ENCODE assay signal across 8 cellular contexts in the genomic region with DNA sequence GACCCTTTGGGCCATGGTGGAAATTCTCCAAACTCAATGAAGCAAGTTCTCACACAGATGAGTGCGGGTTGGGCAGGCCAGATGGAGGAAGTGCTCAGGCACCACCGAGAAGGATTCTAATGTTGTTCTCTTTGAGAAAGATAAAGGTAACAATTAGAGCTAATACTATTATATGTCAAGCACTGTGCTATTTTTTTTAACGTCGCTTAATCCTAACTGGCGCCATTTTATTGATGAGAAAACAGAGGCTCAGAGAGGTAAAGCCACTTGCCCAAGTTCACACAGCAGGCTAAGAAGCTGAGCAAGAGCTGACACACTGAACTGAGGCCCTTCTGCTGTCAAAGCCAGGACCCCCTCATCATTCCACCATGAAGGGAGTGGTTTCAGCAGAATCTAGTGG. TPM values are rescaled to one million over a fixed set of nuclear protein-coding genes. Genes with fewer than 3 reads are reported as not detected.
DNase-seq lines count a peak whose midpoint lies in the region; ATAC-seq and TF ChIP-seq lines count a peak whose summit lies in the region.

No MANE protein-coding gene starts in this region.

- peak; percentile 44 for DNase-seq in NCI-H748 (lab: John Stamatoyannopoulos, UW; ENCODE audit: unreplicated experiment)
- DNase-seq in NCI-H748 treated with DMSO at 0.1 percent for 48 hours (lab: John Stamatoyannopoulos, UW), result no peak
- DNase-seq in WERI-Rb-1, result no peak
- DNase-seq in hepatocyte (ENCODE audit: low spot score), result no peak
- DNase-seq in stimulated activated effector memory CD8-positive, alpha-beta T cell treated with anti-CD3 and anti-CD28 coated beads, Interleukin-12 subunit alpha, Interleukin-12 subunit beta, amount 100 ng/mL, for 72 hours (ENCODE audit: low spot score in 2 of 2), result no peak
- no peak for DNase-seq in NCI-H2196 treated with DMSO at 0.1 percent for 48 hours (lab: John Stamatoyannopoulos, UW; ENCODE audit: unreplicated experiment)
- DNase-seq in OCI-M2 (lab: John Stamatoyannopoulos, UW; ENCODE audit: unreplicated experiment), result no peak

- peak overlapping the region; percentile 78 for H3K4me2 ChIP-seq in hepatocyte

- H3K27ac ChIP-seq in WERI-Rb-1, result peak overlapping the region; percentile 91
- H3K27ac ChIP-seq in hepatocyte, result no peak overlapping the region

- 35% methylated on average over 5 of the region's 5 CpGs for WGBS in hepatocyte (ENCODE audit: low lambda C conversion rate, missing lambda C conversion rate)

- H3K9me3 ChIP-seq in WERI-Rb-1 (ENCODE audit: severe bottlenecking) (no peaks in the 10 kb centered on the region), hepatocyte (ENCODE audit: low read depth) (no peaks in the 10 kb centered on the region)

- peak overlapping the region; percentile 93 for H3K27ac Mint-ChIP-seq in stimulated activated effector memory CD8-positive, alpha-beta T cell treated with anti-CD3 and anti-CD28 coated beads, Interleukin-12 subunit alpha, Interleukin-12 subunit beta, amount 100 ng/mL, for 72 hours

- peak; percentile 4 for ATAC-seq in stimulated activated effector memory CD8-positive, alpha-beta T cell treated with anti-CD3 and anti-CD28 coated beads, Interleukin-12 subunit alpha, Interleukin-12 subunit beta, amount 100 ng/mL, for 72 hours
- no peak for ATAC-seq in GM21360 (IDR thresholded peaks at IDR 0.05; ENCODE audit: unreplicated experiment)

- peak overlapping the region; percentile 94 for H3K4me3 Mint-ChIP-seq in stimulated activated effector memory CD8-positive, alpha-beta T cell treated with anti-CD3 and anti-CD28 coated beads, Interleukin-12 subunit alpha, Interleukin-12 subunit beta, amount 100 ng/mL, for 72 hours

- H2AFZ ChIP-seq in hepatocyte, result peak overlapping the region; percentile 85

- no peaks in the 10 kb centered on the region for H3K27me3 ChIP-seq in WERI-Rb-1 (ENCODE audit: insufficient read depth, low read depth, severe bottlenecking)
- no peaks in the 10 kb centered on the region for H3K27me3 ChIP-seq in hepatocyte

- TF ChIP-seq CTCF in WERI-Rb-1 (IDR thresholded peaks at IDR 0.05; ENCODE audit: low read depth, low read length), result no peak
- TF ChIP-seq CTCF in hepatocyte (IDR thresholded peaks at IDR 0.05; ENCODE audit: poor library complexity), result no peak

- H3K36me3 ChIP-seq in WERI-Rb-1 (peaks cover 34% of the 10 kb centered on the region), hepatocyte (replicated peaks; ENCODE audit: insufficient read depth, low read depth) (no peaks in the 10 kb centered on the region)

- no peaks in the 10 kb centered on the region for H3K9me2 ChIP-seq in hepatocyte (replicated peaks; ENCODE audit: insufficient read depth)

- no peaks in the 10 kb centered on the region for H3K9me3 Mint-ChIP-seq in stimulated activated effector memory CD8-positive, alpha-beta T cell treated with anti-CD3 and anti-CD28 coated beads, Interleukin-12 subunit alpha, Interleukin-12 subunit beta, amount 100 ng/mL, for 72 hours

- peaks cover 47% of the 10 kb centered on the region for H3K4me1 Mint-ChIP-seq in stimulated activated effector memory CD8-positive, alpha-beta T cell treated with anti-CD3 and anti-CD28 coated beads, Interleukin-12 subunit alpha, Interleukin-12 subunit beta, amount 100 ng/mL, for 72 hours

- peak overlapping the region; percentile 86 for H3K4me3 ChIP-seq in WERI-Rb-1 (ENCODE audit: low read depth, low read length)
- peak overlapping the region; percentile 83 for H3K4me3 ChIP-seq in hepatocyte

- peaks cover 6% of the 10 kb centered on the region for H4K20me1 ChIP-seq in hepatocyte (ENCODE audit: insufficient read depth, poor library complexity, severe bottlenecking)

- peaks cover 57% of the 10 kb centered on the region for H3K79me2 ChIP-seq in hepatocyte

- H3K36me3 Mint-ChIP-seq in stimulated activated effector memory CD8-positive, alpha-beta T cell treated with anti-CD3 and anti-CD28 coated beads, Interleukin-12 subunit alpha, Interleukin-12 subunit beta, amount 100 ng/mL, for 72 hours, result peaks cover 64% of the 10 kb centered on the region

- H3K4me1 ChIP-seq in hepatocyte (ENCODE audit: insufficient read depth), result peaks cover 22% of the 10 kb centered on the region

RNA-seq across cellular contexts. Expression of a gene that starts 1.0 kb away (rescaled TPM):
- 104 and 126 TPM in 2 replicates for total RNA-seq in hepatocyte
- 69.6 and 79.4 TPM in 2 replicates for polyA plus RNA-seq in hepatocyte

RNA-seq across cellular contexts. Expression of a gene that starts 11.2 kb away (rescaled TPM):
- total RNA-seq in hepatocyte, result 10.5 and 12.2 TPM in 2 replicates
- polyA plus RNA-seq in hepatocyte, result 25.7 and 28.0 TPM in 2 replicates
